Comparison of ENCODE assay signal across 8 cellular contexts in genomic region chr5:83474170-83474796, GRCh38. TPM values are rescaled to one million over a fixed set of nuclear protein-coding genes. Genes with fewer than 3 reads are reported as not detected.
A peak's percentile ranks its signal among the peaks of the same experiment; 100 is the strongest.
DNase-seq lines count a peak whose midpoint lies in the region; ATAC-seq and TF ChIP-seq lines count a peak whose summit lies in the region.

No MANE protein-coding gene starts in this region.

- no peak for TF ChIP-seq CTCF in BJ (IDR thresholded peaks at IDR 0.05; ENCODE audit: insufficient read depth, low read depth, low read length)
- no peak for TF ChIP-seq CTCF in foreskin fibroblast (IDR thresholded peaks at IDR 0.05; ENCODE audit: low read depth, low read length)

- peak overlapping the region; percentile 59 for H3K4me3 ChIP-seq in BJ (ENCODE audit: low read depth, low read length)
- peak overlapping the region; percentile 61 to 83 for H3K4me3 ChIP-seq in foreskin fibroblast (ENCODE audit: low read depth in 1 of 2, low read length in 2 of 2)
- H3K4me3 ChIP-seq in naive thymus-derived CD4-positive, alpha-beta T cell (ENCODE audit: low read length) = peak overlapping the region; percentile 24

- no peaks in the 10 kb centered on the region for H3K9me3 Mint-ChIP-seq in activated T-cell treated with anti-CD3 and anti-CD28 coated beads, Interleukin-2, amount 50 U/mL, for 72 hours
- H3K9me3 Mint-ChIP-seq in naive thymus-derived CD4-positive, alpha-beta T cell = peaks cover 0 to 4% (median 0%) of the 10 kb centered on the region in 11 donors

- H3K27me3 Mint-ChIP-seq in activated T-cell treated with anti-CD3 and anti-CD28 coated beads, Interleukin-2, amount 50 U/mL, for 72 hours (ENCODE audit: low read depth) = peaks cover 72% of the 10 kb centered on the region
- H3K27me3 Mint-ChIP-seq in naive thymus-derived CD4-positive, alpha-beta T cell = peaks cover 70 to 83% (median 80%) of the 10 kb centered on the region in 5 donors

- peaks cover 5% of the 10 kb centered on the region for H3K27me3 ChIP-seq in BJ (ENCODE audit: control insufficient read depth, insufficient read depth, low read length)
- H3K27me3 ChIP-seq in naive thymus-derived CD4-positive, alpha-beta T cell (ENCODE audit: control insufficient read depth in 2 of 2, insufficient read depth in 2 of 2, low read length in 2 of 2) = peaks cover 0 to 20% of the 10 kb centered on the region in 2 donors

- intact Hi-C loops in naive thymus-derived CD4-positive, alpha-beta T cell (cut with micrococcal nuclease) = no loop called here

- no peaks in the 10 kb centered on the region for H3K9me3 ChIP-seq in naive thymus-derived CD4-positive, alpha-beta T cell (ENCODE audit: control insufficient read depth in 2 of 3, low read length in 3 of 3)

- POLR2A ChIA-PET in BJ (lab: Charles Lee) = no interaction called here
- POLR2A ChIA-PET in naive thymus-derived CD4-positive, alpha-beta T cell (lab: Charles Lee) = no interaction called here

- peaks cover 29% of the 10 kb centered on the region for H3K4me1 Mint-ChIP-seq in activated T-cell treated with anti-CD3 and anti-CD28 coated beads, Interleukin-2, amount 50 U/mL, for 72 hours (ENCODE audit: low read depth)
- peaks cover 17 to 42% (median 38%) of the 10 kb centered on the region in 7 donors for H3K4me1 Mint-ChIP-seq in naive thymus-derived CD4-positive, alpha-beta T cell

- H3K27ac Mint-ChIP-seq in activated T-cell treated with anti-CD3 and anti-CD28 coated beads, Interleukin-2, amount 50 U/mL, for 72 hours = no peak overlapping the region
- peak overlapping the region in 1 of 9 donors; percentile 38 for H3K27ac Mint-ChIP-seq in naive thymus-derived CD4-positive, alpha-beta T cell

- H3K27ac ChIP-seq in naive thymus-derived CD4-positive, alpha-beta T cell (ENCODE audit: low read depth, low read length) = no peak overlapping the region

- ATAC-seq in GM18909 (IDR thresholded peaks at IDR 0.05; ENCODE audit: poor library complexity, unreplicated experiment) (peak; percentile 52), HG03135 (IDR thresholded peaks at IDR 0.05; ENCODE audit: unreplicated experiment) (peak; percentile 51)
- ATAC-seq in activated T-cell treated with anti-CD3 and anti-CD28 coated beads, Interleukin-2, amount 50 U/mL, for 72 hours (replicated peaks in 1 of 2) = peak; percentile 66 to 68
- peak; percentile 51 for ATAC-seq in naive thymus-derived CD4-positive, alpha-beta T cell

- CTCF ChIA-PET in BJ (lab: Yijun Ruan, JAX) = interaction anchor here (1.4 to 1.5 kb wide), 2 partner anchors 21 to 1125 kb away, joined by 3 to 5 read pairs; no protein-coding TSS in a partner anchor
- CTCF ChIA-PET in naive thymus-derived CD4-positive, alpha-beta T cell (lab: Charles Lee) = no interaction called here

- peaks cover 4 to 23% of the 10 kb centered on the region in 2 donors for H3K4me1 ChIP-seq in naive thymus-derived CD4-positive, alpha-beta T cell (ENCODE audit: control insufficient read depth in 2 of 2, insufficient read depth in 2 of 2, low read length in 2 of 2)

- DNase-seq in BJ (ENCODE audit: low read depth) (peak; percentile 49), NCI-H526 treated with DMSO at 0.1 percent for 48 hours (lab: John Stamatoyannopoulos, UW) (peak; percentile 25), foreskin fibroblast (peak; percentile 83 to 91), cerebellar nuclear complex (lab: John Stamatoyannopoulos, UW) (no peak)
- DNase-seq in activated T-cell treated with anti-CD3 and anti-CD28 coated beads, Interleukin-2, amount 50 U/mL, for 72 hours = peak; percentile 51 to 55
- peak in 3 of 9 donors; percentile 11 to 51 (median 15) for DNase-seq in naive thymus-derived CD4-positive, alpha-beta T cell

- H3K36me3 ChIP-seq in BJ (ENCODE audit: control insufficient read depth, insufficient read depth, low read length) = no peaks in the 10 kb centered on the region
- H3K36me3 ChIP-seq in naive thymus-derived CD4-positive, alpha-beta T cell (ENCODE audit: control insufficient read depth in 2 of 3, insufficient read depth in 3 of 3, low read length in 3 of 3) = no peaks in the 10 kb centered on the region

- H3K4me3 Mint-ChIP-seq in activated T-cell treated with anti-CD3 and anti-CD28 coated beads, Interleukin-2, amount 50 U/mL, for 72 hours = peak overlapping the region; percentile 95
- H3K4me3 Mint-ChIP-seq in naive thymus-derived CD4-positive, alpha-beta T cell = peak overlapping the region; percentile 78 to 90 (median 84)

- H3K36me3 Mint-ChIP-seq in activated T-cell treated with anti-CD3 and anti-CD28 coated beads, Interleukin-2, amount 50 U/mL, for 72 hours (ENCODE audit: insufficient read depth in 2 of 2) = peaks cover 2 to 3% of the 10 kb centered on the region in 2 donors
- H3K36me3 Mint-ChIP-seq in naive thymus-derived CD4-positive, alpha-beta T cell = peaks cover 0 to 4% (median 0%) of the 10 kb centered on the region in 5 donors

RNA-seq across cellular contexts. Expression of gene VCAN, which starts 2.7 kb away (rescaled TPM):
- 22.2 and 38.0 TPM in 2 replicates for polyA plus RNA-seq in BJ (2011; rRNA removed)
- polyA minus RNA-seq in BJ (2011; rRNA and poly(A)+ RNA removed) = 38.6 and 52.2 TPM in 2 replicates
- under 1 TPM; 0.14 to 0.51 TPM for total RNA-seq in activated T-cell treated with anti-CD3 and anti-CD28 coated beads, Interleukin-2, amount 50 U/mL, for 72 hours
- 100 to 1,000 TPM in 1 of 5 experiments, 10 to 100 TPM in 1, 1 to 10 TPM in 2, under 1 TPM in 1; 0.31 to 563 (median 1.5) TPM for total RNA-seq in naive thymus-derived CD4-positive, alpha-beta T cell
- under 1 TPM; 0.28 to 0.35 TPM for polyA plus RNA-seq in naive thymus-derived CD4-positive, alpha-beta T cell

Comparison
In these comparisons a context has a peak if more than half of its experiments do, and no peak if none do; other contexts are left out.
1. DNase-seq: peak in BJ (single experiment), NCI-H526 treated with DMSO at 0.1 percent for 48 hours (single experiment), activated T-cell treated with anti-CD3 and anti-CD28 coated beads, Interleukin-2, amount 50 U/mL, for 72 hours (2 of 2) and foreskin fibroblast (2 of 2); none in cerebellar nuclear complex (0 of 2).
2. Peak in every context shown above with its lines, with median percentiles within 50 percentile points of each other: H3K4me3 ChIP-seq and ATAC-seq.